9 cellular contexts compared by ENCODE assay signal in genomic region chr22:31347251-31348008, GRCh38. TPM values are rescaled to one million over a fixed set of nuclear protein-coding genes. Genes with fewer than 3 reads are reported as not detected.
DNase-seq lines count a peak whose midpoint lies in the region; ATAC-seq, FAIRE-seq and TF ChIP-seq lines count a peak whose summit lies in the region.
"Had no signal": no experiment of that assay in that cellular context is flagged by ENCODE, and none has a peak within 500 bp of the region (broad histone marks: within the 10 kb centered on the region; RNA-seq: fewer than 3 reads in every experiment).

No MANE protein-coding gene starts in this region.

- peak overlapping the region; percentile 84 for H3K27ac ChIP-seq in HUES6 (ENCODE audit: low read depth, low read length)
- peak overlapping the region; percentile 74 for H3K27ac ChIP-seq in naive thymus-derived CD4-positive, alpha-beta T cell (ENCODE audit: low read depth, low read length)

- peak overlapping the region; percentile 64 for H3K4me3 ChIP-seq in HUES6 (ENCODE audit: low read depth, low read length)
- H3K4me3 ChIP-seq in fibroblast of mammary gland (ENCODE audit: control insufficient read depth, low read depth, low read length), result peak overlapping the region; percentile 55
- peak overlapping the region; percentile 83 for H3K4me3 ChIP-seq in naive thymus-derived CD4-positive, alpha-beta T cell (ENCODE audit: low read length)

- H3K36me3 Mint-ChIP-seq in activated T-helper 2 cell treated with anti-CD3 and anti-CD28 coated beads, Interferon-gamma antibody, Interleukin-2, Interleukin-4, amounts not matched to agents 10 μg/mL and 5 μg/mL and 100 μg/mL, durations not matched to agents 14 hours and 24 hours and 36 hours (ENCODE audit: low read depth), result peaks cover 29% of the 10 kb centered on the region
- peaks cover 0 to 15% (median under 1%) of the 10 kb centered on the region in 5 donors for H3K36me3 Mint-ChIP-seq in naive thymus-derived CD4-positive, alpha-beta T cell

- H3K27me3 Mint-ChIP-seq in activated T-helper 2 cell treated with anti-CD3 and anti-CD28 coated beads, Interferon-gamma antibody, Interleukin-2, Interleukin-4, amounts not matched to agents 10 μg/mL and 5 μg/mL and 100 μg/mL, durations not matched to agents 14 hours and 24 hours and 36 hours (ENCODE audit: low read depth), result no peaks in the 10 kb centered on the region
- H3K27me3 Mint-ChIP-seq in naive thymus-derived CD4-positive, alpha-beta T cell, result peaks cover 0 to 4% (median 0%) of the 10 kb centered on the region in 5 donors
- no peaks in the 10 kb centered on the region for H3K27me3 Mint-ChIP-seq in stimulated activated naive CD8-positive, alpha-beta T cell treated with anti-CD3 and anti-CD28 coated beads, Interleukin-15, amount 100 ng/mL, for 72 hours

- TF ChIP-seq CTCF in fibroblast of mammary gland (conservative IDR thresholded peaks at IDR 0.05; ENCODE audit: control insufficient read depth, insufficient read depth, low read depth, low read length), result no peak

- CTCF ChIA-PET in naive thymus-derived CD4-positive, alpha-beta T cell (lab: Charles Lee), result interaction anchor here (0.5 to 1.4 kb wide), 5 partner anchors 54 to 136 kb away, joined by 4 to 5 read pairs (median 4); partner anchors contain the start of gene PIK3IP1

- H3K4me1 ChIP-seq in HUES6 (ENCODE audit: control insufficient read depth, insufficient read depth, low read length), result peaks cover 26% of the 10 kb centered on the region
- peaks cover 26 to 31% of the 10 kb centered on the region in 2 donors for H3K4me1 ChIP-seq in naive thymus-derived CD4-positive, alpha-beta T cell (ENCODE audit: control insufficient read depth in 2 of 2, insufficient read depth in 2 of 2, low read length in 2 of 2)

- H3K9me3 ChIP-seq in HUES6 (ENCODE audit: control insufficient read depth, insufficient read depth, low read depth, low read length), result no peaks in the 10 kb centered on the region
- no peaks in the 10 kb centered on the region for H3K9me3 ChIP-seq in naive thymus-derived CD4-positive, alpha-beta T cell (ENCODE audit: control insufficient read depth in 2 of 3, low read length in 3 of 3)

- ATAC-seq in naive thymus-derived CD4-positive, alpha-beta T cell, result no peak
- ATAC-seq in stimulated activated naive CD8-positive, alpha-beta T cell treated with anti-CD3 and anti-CD28 coated beads, Interleukin-15, amount 100 ng/mL, for 72 hours, result peak; percentile 39
- ATAC-seq in HG03378 (IDR thresholded peaks at IDR 0.05; ENCODE audit: unreplicated experiment), result no peak

- H3K9ac ChIP-seq in HUES6 (ENCODE audit: low read length), result peak overlapping the region; percentile 99

- no peaks in the 10 kb centered on the region for H3K9me3 Mint-ChIP-seq in activated T-helper 2 cell treated with anti-CD3 and anti-CD28 coated beads, Interferon-gamma antibody, Interleukin-2, Interleukin-4, amounts not matched to agents 10 μg/mL and 5 μg/mL and 100 μg/mL, durations not matched to agents 14 hours and 24 hours and 36 hours
- peaks cover 0 to 5% (median 0%) of the 10 kb centered on the region in 11 donors for H3K9me3 Mint-ChIP-seq in naive thymus-derived CD4-positive, alpha-beta T cell
- no peaks in the 10 kb centered on the region for H3K9me3 Mint-ChIP-seq in stimulated activated naive CD8-positive, alpha-beta T cell treated with anti-CD3 and anti-CD28 coated beads, Interleukin-15, amount 100 ng/mL, for 72 hours

- peaks cover 12% of the 10 kb centered on the region for H3K36me3 ChIP-seq in HUES6 (ENCODE audit: control insufficient read depth, insufficient read depth, low read length)
- peaks cover 0 to 11% (median 2%) of the 10 kb centered on the region in 3 experiments for H3K36me3 ChIP-seq in naive thymus-derived CD4-positive, alpha-beta T cell (ENCODE audit: control insufficient read depth in 2 of 3, insufficient read depth in 3 of 3, low read length in 3 of 3)

- DNase-seq in DMS 273 (lab: John Stamatoyannopoulos, UW; ENCODE audit: unreplicated experiment) (peak; percentile 75), RCC 7860 (ENCODE audit: low spot score) (peak; percentile 33), fibroblast of mammary gland (ENCODE audit: low read depth) (peak; percentile 65)
- peak; percentile 57 for DNase-seq in activated T-helper 2 cell treated with anti-CD3 and anti-CD28 coated beads, Interferon-gamma antibody, Interleukin-2, Interleukin-4, amounts not matched to agents 10 μg/mL and 5 μg/mL and 100 μg/mL, durations not matched to agents 14 hours and 24 hours and 36 hours (ENCODE audit: low spot score)
- DNase-seq in naive thymus-derived CD4-positive, alpha-beta T cell, result peak; percentile 33 to 68 (median 51)
- DNase-seq in stimulated activated naive CD8-positive, alpha-beta T cell treated with anti-CD3 and anti-CD28 coated beads, Interleukin-15, amount 100 ng/mL, for 72 hours, result peak; percentile 57 to 75

- POLR2A ChIA-PET in naive thymus-derived CD4-positive, alpha-beta T cell (lab: Charles Lee), result interaction anchor here (0.6 to 2.7 kb wide), 17 partner anchors 10 to 413 kb away, joined by 3 to 80 read pairs (median 4); partner anchors contain the start of genes DRG1, LIMK2, PIK3IP1 and PRR14L

- FAIRE-seq in RCC 7860 (lab: Jason Lieb, UNC), result no peak
- FAIRE-seq: colon had no signal

- H3K4me1 Mint-ChIP-seq in activated T-helper 2 cell treated with anti-CD3 and anti-CD28 coated beads, Interferon-gamma antibody, Interleukin-2, Interleukin-4, amounts not matched to agents 10 μg/mL and 5 μg/mL and 100 μg/mL, durations not matched to agents 14 hours and 24 hours and 36 hours (ENCODE audit: low read depth), result peaks cover 23% of the 10 kb centered on the region
- H3K4me1 Mint-ChIP-seq in naive thymus-derived CD4-positive, alpha-beta T cell, result peaks cover 22 to 38% (median 34%) of the 10 kb centered on the region in 7 donors
- peaks cover 35% of the 10 kb centered on the region for H3K4me1 Mint-ChIP-seq in stimulated activated naive CD8-positive, alpha-beta T cell treated with anti-CD3 and anti-CD28 coated beads, Interleukin-15, amount 100 ng/mL, for 72 hours

- H3K27ac Mint-ChIP-seq in activated T-helper 2 cell treated with anti-CD3 and anti-CD28 coated beads, Interferon-gamma antibody, Interleukin-2, Interleukin-4, amounts not matched to agents 10 μg/mL and 5 μg/mL and 100 μg/mL, durations not matched to agents 14 hours and 24 hours and 36 hours, result peak overlapping the region; percentile 78
- peak overlapping the region; percentile 63 to 89 (median 80) for H3K27ac Mint-ChIP-seq in naive thymus-derived CD4-positive, alpha-beta T cell
- H3K27ac Mint-ChIP-seq in stimulated activated naive CD8-positive, alpha-beta T cell treated with anti-CD3 and anti-CD28 coated beads, Interleukin-15, amount 100 ng/mL, for 72 hours, result peak overlapping the region; percentile 93 to 94

- H3K4me3 Mint-ChIP-seq in activated T-helper 2 cell treated with anti-CD3 and anti-CD28 coated beads, Interferon-gamma antibody, Interleukin-2, Interleukin-4, amounts not matched to agents 10 μg/mL and 5 μg/mL and 100 μg/mL, durations not matched to agents 14 hours and 24 hours and 36 hours (ENCODE audit: low read depth), result peak overlapping the region; percentile 78
- peak overlapping the region; percentile 82 to 91 (median 87) for H3K4me3 Mint-ChIP-seq in naive thymus-derived CD4-positive, alpha-beta T cell
- H3K4me3 Mint-ChIP-seq in stimulated activated naive CD8-positive, alpha-beta T cell treated with anti-CD3 and anti-CD28 coated beads, Interleukin-15, amount 100 ng/mL, for 72 hours, result peak overlapping the region; percentile 83 to 98

- H3K27me3 ChIP-seq in HUES6 (ENCODE audit: control insufficient read depth, insufficient read depth, low read length), result no peaks in the 10 kb centered on the region
- no peaks in the 10 kb centered on the region for H3K27me3 ChIP-seq in naive thymus-derived CD4-positive, alpha-beta T cell (ENCODE audit: control insufficient read depth in 2 of 2, insufficient read depth in 2 of 2, low read length in 2 of 2)

- intact Hi-C loops in activated T-helper 2 cell treated with anti-CD3 and anti-CD28 coated beads, Interferon-gamma antibody, Interleukin-2, Interleukin-4, amounts not matched to agents 10 μg/mL and 5 μg/mL and 100 μg/mL, durations not matched to agents 14 hours and 24 hours and 36 hours (cut with micrococcal nuclease), result loop anchor here (2.0 to 5.0 kb wide), 2 partner anchors 149 to 285 kb away; partner anchors contain the start of gene SFI1
- intact Hi-C loops in naive thymus-derived CD4-positive, alpha-beta T cell (cut with micrococcal nuclease), result loop anchor here (1.0 to 10.0 kb wide), 9 partner anchors 52 to 1743 kb away; partner anchors contain the start of genes DEPDC5 (in 1 of the 2), DRG1 (in 1 of the 2), NF2 (in 1 of the 2) and PES1 (in 1 of the 2)

RNA-seq across cellular contexts. Expression of gene PATZ1, which starts 1.3 kb away (rescaled TPM):
- 30.6 and 31.0 TPM in 2 replicates for total RNA-seq in activated T-helper 2 cell treated with anti-CD3 and anti-CD28 coated beads, Interferon-gamma antibody, Interleukin-2, Interleukin-4, amounts not matched to agents 10 μg/mL and 5 μg/mL and 100 μg/mL, durations not matched to agents 14 hours and 24 hours and 36 hours
- 10 to 100 TPM; 35.9 to 61.3 (median 55.2) TPM for total RNA-seq in naive thymus-derived CD4-positive, alpha-beta T cell
- polyA plus RNA-seq in naive thymus-derived CD4-positive, alpha-beta T cell, result 10 to 100 TPM; 15.1 to 26.0 TPM

RNA-seq across cellular contexts. Expression of gene DRG1, which starts 52.0 kb away (rescaled TPM):
- total RNA-seq in activated T-helper 2 cell treated with anti-CD3 and anti-CD28 coated beads, Interferon-gamma antibody, Interleukin-2, Interleukin-4, amounts not matched to agents 10 μg/mL and 5 μg/mL and 100 μg/mL, durations not matched to agents 14 hours and 24 hours and 36 hours, result 109 and 132 TPM in 2 replicates
- 100 to 1,000 TPM in 2 of 5 experiments, 10 to 100 TPM in 3; 53.3 to 109 (median 84.4) TPM for total RNA-seq in naive thymus-derived CD4-positive, alpha-beta T cell
- 10 to 100 TPM; 81.1 to 88.3 TPM for polyA plus RNA-seq in naive thymus-derived CD4-positive, alpha-beta T cell

RNA-seq across cellular contexts. Expression of gene PIK3IP1, which starts 55.1 kb away (rescaled TPM):
- total RNA-seq in activated T-helper 2 cell treated with anti-CD3 and anti-CD28 coated beads, Interferon-gamma antibody, Interleukin-2, Interleukin-4, amounts not matched to agents 10 μg/mL and 5 μg/mL and 100 μg/mL, durations not matched to agents 14 hours and 24 hours and 36 hours, result 9.3 and 10.4 TPM in 2 replicates
- total RNA-seq in naive thymus-derived CD4-positive, alpha-beta T cell, result 100 to 1,000 TPM in 4 of 5 experiments, 10 to 100 TPM in 1; 72.8 to 638 (median 594) TPM
- 100 to 1,000 TPM; 606 to 941 TPM for polyA plus RNA-seq in naive thymus-derived CD4-positive, alpha-beta T cell
